In genomic region chr2:64862623-64863022, GRCh38 we compare ENCODE assay signal across 15 cellular contexts.
A peak's percentile ranks its signal among the peaks of the same experiment; 100 is the strongest.
DNase-seq lines count a peak whose midpoint lies in the region; ATAC-seq and TF ChIP-seq lines count a peak whose summit lies in the region.
"Had no signal": no experiment of that assay in that cellular context is flagged by ENCODE, and none has a peak within 500 bp of the region (broad histone marks: within the 10 kb centered on the region; RNA-seq: fewer than 3 reads in every experiment).

No MANE protein-coding gene starts in this region.

- DNase-seq in Daoy (ENCODE audit: low read depth) (peak; percentile 8), HFFc6 (peak; percentile 57), SKM-1 treated with dmso at 0.1 percent for 144 hours (lab: John Stamatoyannopoulos, UW; ENCODE audit: unreplicated experiment) (peak; percentile 61), naive B cell (peak; percentile 67), mesendoderm (no peak), SW 1271 (lab: John Stamatoyannopoulos, UW) (no peak), NCI-H82 treated with DMSO at 0.1 percent for 48 hours (lab: John Stamatoyannopoulos, UW; ENCODE audit: unreplicated experiment) (no peak)
- DNase-seq: activated effector memory CD4-positive, alpha-beta T cell treated with Interleukin-2 at 50 U/mL for 16 hours; NCI-H510A; right cardiac atrium; stimulated activated CD4-positive, alpha-beta T cell treated with anti-CD3 and anti-CD28 coated beads, Interleukin-2, amount 100 ng/mL, for 48 hours; upper lobe of right lung had no signal

- no peak overlapping the region for H3K9ac ChIP-seq in mesendoderm (ENCODE audit: low read length)

- H3K4me1 Mint-ChIP-seq in HFFc6 (ENCODE audit: low read depth) (peaks cover 37% of the 10 kb centered on the region), naive B cell (peaks cover 15 to 23% (median 18%) of the 10 kb centered on the region in 3 donors)

- no peaks in the 10 kb centered on the region for H3K79me1 ChIP-seq in mesendoderm (ENCODE audit: low read length)

- H3K27me3 ChIP-seq in mesendoderm (ENCODE audit: insufficient read depth, low read length, poor library complexity), result no peaks in the 10 kb centered on the region
- H3K27me3 ChIP-seq: esophagus muscularis mucosa, upper lobe of right lung had no signal

- no peak overlapping the region for H3K27ac Mint-ChIP-seq in HFFc6
- no peak overlapping the region for H3K27ac Mint-ChIP-seq in naive B cell
- H3K27ac Mint-ChIP-seq: T-helper 2 cell treated with Interferon-gamma antibody and Interleukin-4, amounts not matched to agents 5 μg/mL and 100 μg/mL, for 36 hours had no signal

- H3K56ac ChIP-seq in mesendoderm (ENCODE audit: low read length), result no peak overlapping the region

- no peak overlapping the region for H3K27ac ChIP-seq in mesendoderm (ENCODE audit: low read depth, low read length)
- H3K27ac ChIP-seq: hepatocyte, upper lobe of right lung had no signal

- no peak for TF ChIP-seq CTCF in HFFc6 (IDR thresholded peaks at IDR 0.05)

- H2BK15ac ChIP-seq in mesendoderm (replicated peaks; ENCODE audit: low read depth), result no peak overlapping the region

- H3K23ac ChIP-seq in mesendoderm (ENCODE audit: low read length), result no peak overlapping the region

- H3K36me3 Mint-ChIP-seq in HFFc6 (ENCODE audit: low read depth) (no peaks in the 10 kb centered on the region), naive B cell (no peaks in the 10 kb centered on the region)

- peak; percentile 38 to 44 for ATAC-seq in naive B cell (ENCODE audit: low read depth in 2 of 2)
- ATAC-seq: right cardiac atrium, upper lobe of right lung had no signal

- peaks cover 18% of the 10 kb centered on the region for H3K4me1 ChIP-seq in mesendoderm (ENCODE audit: control insufficient read depth, low read depth, low read length)

- no peak overlapping the region for H3K4me3 Mint-ChIP-seq in HFFc6
- H3K4me3 Mint-ChIP-seq in naive B cell, result no peak overlapping the region
- H3K4me3 Mint-ChIP-seq: T-helper 2 cell treated with Interferon-gamma antibody and Interleukin-4, amounts not matched to agents 5 μg/mL and 100 μg/mL, for 36 hours had no signal

- no peaks in the 10 kb centered on the region for H3K9me3 Mint-ChIP-seq in HFFc6
- H3K9me3 Mint-ChIP-seq in naive B cell, result no peaks in the 10 kb centered on the region
- H3K9me3 Mint-ChIP-seq: T-helper 2 cell treated with Interferon-gamma antibody and Interleukin-4, amounts not matched to agents 5 μg/mL and 100 μg/mL, for 36 hours had no signal

- H3K4me2 ChIP-seq in mesendoderm (ENCODE audit: low read length), result no peak overlapping the region
- H3K4me2 ChIP-seq: hepatocyte had no signal

- no peak overlapping the region for H2BK5ac ChIP-seq in mesendoderm (ENCODE audit: low read length)

- H3K27me3 Mint-ChIP-seq in HFFc6 (ENCODE audit: insufficient read depth), result no peaks in the 10 kb centered on the region; the same call in 1 of the 2 replicates
- no peaks in the 10 kb centered on the region for H3K27me3 Mint-ChIP-seq in naive B cell

- H3K36me3 ChIP-seq in mesendoderm (ENCODE audit: control insufficient read depth, insufficient read depth, low read length), result no peaks in the 10 kb centered on the region
- H3K36me3 ChIP-seq: esophagus muscularis mucosa, upper lobe of right lung had no signal

- no peaks in the 10 kb centered on the region for H3K79me2 ChIP-seq in mesendoderm (ENCODE audit: control insufficient read depth, insufficient read depth, low read length)
- H3K79me2 ChIP-seq: hepatocyte had no signal

- no peak overlapping the region for H3K4ac ChIP-seq in mesendoderm (ENCODE audit: low read depth, low read length)

- no peak overlapping the region for H4K5ac ChIP-seq in mesendoderm (ENCODE audit: low read length)

- H2AK5ac ChIP-seq in mesendoderm (ENCODE audit: low read length), result no peak overlapping the region

- no CpG with 5 or more reads among the region's 1 CpG for WGBS in mesendoderm (ENCODE audit: extremely low coverage, insufficient coverage, low lambda C conversion rate)

- H4K8ac ChIP-seq in mesendoderm (ENCODE audit: low read depth, low read length), result no peak overlapping the region

- H2BK120ac ChIP-seq in mesendoderm (ENCODE audit: low read depth, low read length), result no peak overlapping the region

- H3K4me3 ChIP-seq in mesendoderm (ENCODE audit: low read length), result no peak overlapping the region
- H3K4me3 ChIP-seq: esophagus muscularis mucosa, hepatocyte, upper lobe of right lung had no signal

- no peak overlapping the region for H3K18ac ChIP-seq in mesendoderm (ENCODE audit: low read length)

Comparison
In these comparisons a context has a peak if more than half of its experiments do, and no peak if none do; other contexts are left out.
1. DNase-seq: peak in Daoy (single experiment), HFFc6 (single experiment), SKM-1 treated with dmso at 0.1 percent for 144 hours (single experiment) and naive B cell (single experiment); none in mesendoderm (single experiment), SW 1271 (0 of 2) and NCI-H82 treated with DMSO at 0.1 percent for 48 hours (single experiment).